16 cellular contexts compared by ENCODE assay signal in the genomic region with DNA sequence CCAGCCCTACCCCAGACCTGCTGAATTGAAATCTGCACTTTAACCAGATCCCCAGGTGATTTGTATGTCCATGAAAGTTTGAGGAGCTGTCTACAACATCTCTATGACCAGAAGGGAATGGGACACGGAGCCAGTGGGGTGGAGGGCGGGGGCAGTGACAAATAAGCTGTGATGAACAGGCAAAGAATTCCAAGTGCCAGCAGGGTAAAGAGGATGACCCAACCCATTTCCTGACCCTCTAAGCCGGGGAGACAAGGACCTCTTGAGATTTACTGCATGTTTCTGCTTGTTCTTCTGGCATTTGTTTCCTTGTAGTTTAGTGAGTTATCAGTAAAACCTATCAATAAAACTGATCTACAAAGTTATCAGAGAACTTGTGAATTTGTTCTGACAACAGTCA. TPM values are rescaled to one million over a fixed set of nuclear protein-coding genes. Genes with fewer than 3 reads are reported as not detected.
DNase-seq lines count a peak whose midpoint lies in the region; ATAC-seq lines count a peak whose summit lies in the region.
"Had no signal": no experiment of that assay in that cellular context is flagged by ENCODE, and none has a peak within 500 bp of the region (broad histone marks: within the 10 kb centered on the region; RNA-seq: fewer than 3 reads in every experiment).

No MANE protein-coding gene starts in this region.

- H3K4me3 ChIP-seq in skeletal muscle satellite cell (ENCODE audit: low read length), result no peak overlapping the region
- H3K4me3 ChIP-seq: transverse colon had no signal

- H3K36me3 ChIP-seq in skeletal muscle satellite cell (ENCODE audit: insufficient read depth, low read length), result peaks cover 1% of the 10 kb centered on the region
- H3K36me3 ChIP-seq: transverse colon had no signal

- H3K27ac Mint-ChIP-seq in activated naive CD4-positive, alpha-beta T cell treated with anti-CD3 and anti-CD28 coated beads for 36 hours, result peak overlapping the region; percentile 50
- H3K27ac Mint-ChIP-seq in dendritic cell treated with granulocyte-macrophage colony-stimulating factor and Interleukin-4, amounts not matched to agents 40 ng/mL and 50 ng/mL, for 4 days, result peak overlapping the region; percentile 67

- H3K4me1 Mint-ChIP-seq in activated naive CD4-positive, alpha-beta T cell treated with anti-CD3 and anti-CD28 coated beads for 36 hours (ENCODE audit: low read depth), result peaks cover 79% of the 10 kb centered on the region
- peaks cover 96% of the 10 kb centered on the region for H3K4me1 Mint-ChIP-seq in dendritic cell treated with granulocyte-macrophage colony-stimulating factor and Interleukin-4, amounts not matched to agents 40 ng/mL and 50 ng/mL, for 4 days (ENCODE audit: low read depth)

- H3K9ac ChIP-seq in skeletal muscle satellite cell (ENCODE audit: low read depth, low read length), result no peak overlapping the region
- H3K9ac ChIP-seq: KMS-11 had no signal

- peaks cover 49% of the 10 kb centered on the region for H3K36me3 Mint-ChIP-seq in activated naive CD4-positive, alpha-beta T cell treated with anti-CD3 and anti-CD28 coated beads for 36 hours (ENCODE audit: low read depth)
- H3K36me3 Mint-ChIP-seq in dendritic cell treated with granulocyte-macrophage colony-stimulating factor and Interleukin-4, amounts not matched to agents 40 ng/mL and 50 ng/mL, for 4 days (ENCODE audit: low read depth), result peaks cover 100% of the 10 kb centered on the region

- H3K4me1 ChIP-seq in skeletal muscle satellite cell (ENCODE audit: control insufficient read depth, insufficient read depth, low read length), result peaks cover 17% of the 10 kb centered on the region

- ATAC-seq in HG02623 (IDR thresholded peaks at IDR 0.05; ENCODE audit: unreplicated experiment) (no peak), GM21576 (IDR thresholded peaks at IDR 0.05; ENCODE audit: unreplicated experiment) (no peak)

- no peak for DNase-seq in activated naive CD4-positive, alpha-beta T cell treated with anti-CD3 and anti-CD28 coated beads for 36 hours
- DNase-seq in activated naive CD4-positive, alpha-beta T cell treated with Interleukin-2 at 50 U/mL for 16 hours, result no peak
- peak; percentile 66 for DNase-seq in HT1080 (ENCODE audit: low read depth)
- no peak for DNase-seq in GF-D8 (lab: John Stamatoyannopoulos, UW)
- DNase-seq: activated gamma-delta T cell; kidney; NCI-H187; NCI-H526 treated with DMSO at 0.1 percent for 48 hours; retina; stimulated activated CD4-positive, alpha-beta T cell treated with anti-CD3 and anti-CD28 coated beads, Interleukin-2, amount 100 ng/mL, for 24 hours; transverse colon had no signal

- intact Hi-C loops in activated naive CD4-positive, alpha-beta T cell treated with anti-CD3 and anti-CD28 coated beads for 36 hours (cut with micrococcal nuclease), result loop anchor here (1.0 kb wide), 1 partner anchor 8 kb away; no protein-coding TSS in a partner anchor
- intact Hi-C loops in dendritic cell treated with granulocyte-macrophage colony-stimulating factor and Interleukin-4, amounts not matched to agents 40 ng/mL and 50 ng/mL, for 4 days (cut with micrococcal nuclease), result no loop called here

- H3K27me3 ChIP-seq in skeletal muscle satellite cell (ENCODE audit: control insufficient read depth, insufficient read depth, low read length), result no peaks in the 10 kb centered on the region
- H3K27me3 ChIP-seq: transverse colon had no signal

- peaks cover 14% of the 10 kb centered on the region for H3K9me3 Mint-ChIP-seq in activated naive CD4-positive, alpha-beta T cell treated with anti-CD3 and anti-CD28 coated beads for 36 hours
- no peaks in the 10 kb centered on the region for H3K9me3 Mint-ChIP-seq in dendritic cell treated with granulocyte-macrophage colony-stimulating factor and Interleukin-4, amounts not matched to agents 40 ng/mL and 50 ng/mL, for 4 days

- H3K9me3 ChIP-seq in skeletal muscle satellite cell (replicated peaks; ENCODE audit: low read length), result no peaks in the 10 kb centered on the region
- H3K9me3 ChIP-seq: transverse colon had no signal

- no peak overlapping the region for H3K4me3 Mint-ChIP-seq in activated naive CD4-positive, alpha-beta T cell treated with anti-CD3 and anti-CD28 coated beads for 36 hours
- peak overlapping the region; percentile 18 for H3K4me3 Mint-ChIP-seq in dendritic cell treated with granulocyte-macrophage colony-stimulating factor and Interleukin-4, amounts not matched to agents 40 ng/mL and 50 ng/mL, for 4 days

- no peaks in the 10 kb centered on the region for H3K27me3 Mint-ChIP-seq in activated naive CD4-positive, alpha-beta T cell treated with anti-CD3 and anti-CD28 coated beads for 36 hours (ENCODE audit: low read depth)
- H3K27me3 Mint-ChIP-seq in dendritic cell treated with granulocyte-macrophage colony-stimulating factor and Interleukin-4, amounts not matched to agents 40 ng/mL and 50 ng/mL, for 4 days, result no peaks in the 10 kb centered on the region

- H3K4me2 ChIP-seq in skeletal muscle satellite cell (ENCODE audit: low read length), result peak overlapping the region; percentile 14
- H3K4me2 ChIP-seq: KMS-11 had no signal

- CTCF ChIA-PET in activated naive CD4-positive, alpha-beta T cell treated with anti-CD3 and anti-CD28 coated beads for 36 hours (lab: Charles Lee), result no interaction called here

RNA-seq across cellular contexts. Expression of gene TET3, which starts 8.7 kb away (rescaled TPM):
- 10 to 100 TPM; 14.4 to 15.2 TPM for total RNA-seq in activated naive CD4-positive, alpha-beta T cell treated with anti-CD3 and anti-CD28 coated beads for 36 hours
- total RNA-seq in HT1080 (2014; rRNA removed; shearing (Covaris generic)), result 3.1 and 4.4 TPM in 2 replicates
- 2.5 and 3.5 TPM in 2 replicates for polyA plus RNA-seq in HT1080 (2015; cell fraction: cytosol; rRNA removed)
- polyA plus RNA-seq in HT1080 (2015; cell fraction: nucleus; rRNA removed), result 8.7 and 9.4 TPM in 2 replicates
- total RNA-seq in skeletal muscle satellite cell (2012; rRNA removed), result 2.3 and 2.6 TPM in 2 replicates
